ENCODE assay signal across 22 cellular contexts in the genomic region with DNA sequence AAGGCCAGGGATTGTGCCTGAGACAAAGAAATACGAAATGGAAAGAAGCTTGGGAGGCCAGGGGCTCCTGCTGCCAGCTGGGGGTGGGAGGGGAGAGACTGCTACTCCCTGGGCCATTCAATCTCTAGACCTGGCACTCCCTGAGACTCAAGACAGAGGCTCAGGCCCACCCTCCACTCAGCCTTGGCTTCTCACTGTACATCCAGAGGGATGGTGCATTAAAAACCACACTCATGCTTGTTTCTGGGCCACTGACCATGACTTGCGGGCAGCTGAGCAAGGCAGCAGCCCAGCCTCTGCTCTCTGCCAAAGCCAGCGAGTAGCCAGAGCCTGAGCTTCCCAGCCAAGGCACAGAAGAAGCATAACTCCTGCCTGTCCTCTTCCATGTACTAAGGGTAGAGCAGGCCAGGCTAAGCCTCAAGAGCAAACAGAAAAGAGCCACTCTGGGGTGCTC. TPM values are rescaled to one million over a fixed set of nuclear protein-coding genes. Genes with fewer than 3 reads are reported as not detected.
DNase-seq lines count a peak whose midpoint lies in the region; ATAC-seq and TF ChIP-seq lines count a peak whose summit lies in the region.
"Had no signal": no experiment of that assay in that cellular context is flagged by ENCODE, and none has a peak within 500 bp of the region (broad histone marks: within the 10 kb centered on the region; RNA-seq: fewer than 3 reads in every experiment).

No MANE protein-coding gene starts in this region.

- peak overlapping the region; percentile 9 to 84 (median 54) for H3K27ac ChIP-seq in upper lobe of left lung
- H3K27ac ChIP-seq: RWPE1 had no signal

- peaks cover 48 to 58% of the 10 kb centered on the region in 2 donors for H3K4me1 Mint-ChIP-seq in natural killer cell treated with Interleukin-12 subunit alpha and Interleukin-12 subunit beta and Interleukin-15 and Interleukin-18, amount 100 ng/mL, for 72 hours (ENCODE audit: low read depth in 2 of 2)

- TF ChIP-seq EP300 in upper lobe of left lung (IDR thresholded peaks at IDR 0.05) = no peak

- peaks cover 0 to 6% (median 0%) of the 10 kb centered on the region in 4 donors for H3K36me3 ChIP-seq in upper lobe of left lung

- H3K4me3 Mint-ChIP-seq in natural killer cell treated with Interleukin-12 subunit alpha and Interleukin-12 subunit beta and Interleukin-15 and Interleukin-18, amount 100 ng/mL, for 72 hours = no peak overlapping the region
- H3K4me3 Mint-ChIP-seq: activated CD4-positive, alpha-beta T cell treated with anti-CD3 and anti-CD28 coated beads, Interleukin-2, amount 10 ng/mL, durations not matched to agents 24 days and 14 days; H9; immature natural killer cell; stimulated activated naive CD8-positive, alpha-beta T cell treated with anti-CD3 and anti-CD28 coated beads, Interleukin-15, Interleukin-2, amounts not matched to agents 100 ng/mL and 50 ng/mL, for 24 hours had no signal

- H3K9me3 ChIP-seq in upper lobe of left lung = no peaks in the 10 kb centered on the region
- H3K9me3 ChIP-seq: A549 had no signal

- H3K36me3 Mint-ChIP-seq in natural killer cell treated with Interleukin-12 subunit alpha and Interleukin-12 subunit beta and Interleukin-15 and Interleukin-18, amount 100 ng/mL, for 72 hours = no peaks in the 10 kb centered on the region

- no peaks in the 10 kb centered on the region for H3K27me3 ChIP-seq in upper lobe of left lung

- 78 to 89% methylated on average over 2 to 3 of the region's 3 CpGs for WGBS in upper lobe of left lung, 2 donors

- DNase-seq in Right ventricle myocardium inferior (ENCODE audit: missing footprints) = no peak
- no peak for DNase-seq in Right ventricle myocardium superior
- peak; percentile 75 for DNase-seq in globus pallidus (ENCODE audit: low spot score)
- DNase-seq in natural killer cell treated with Interleukin-12 subunit alpha and Interleukin-12 subunit beta and Interleukin-15 and Interleukin-18, amount 100 ng/mL, for 72 hours (ENCODE audit: low spot score) = peak; percentile 1
- no peak for DNase-seq in upper lobe of left lung
- DNase-seq in HK-2 (ENCODE audit: unreplicated experiment) = no peak
- DNase-seq: activated CD4-positive, alpha-beta T cell treated with anti-CD3 and anti-CD28 coated beads, Interleukin-2, amount 10 ng/mL, durations not matched to agents 24 days and 14 days; activated T-cell treated with anti-CD3 and anti-CD28 coated beads, Interleukin-2, amount 50 U/mL, for 48 hours; amniotic stem cell; COR-L47; effector memory CD4-positive, alpha-beta T cell; foreskin fibroblast; H9; immature natural killer cell; NCI-H1694; NCI-H526 had no signal

- no peaks in the 10 kb centered on the region for H3K9me3 Mint-ChIP-seq in natural killer cell treated with Interleukin-12 subunit alpha and Interleukin-12 subunit beta and Interleukin-15 and Interleukin-18, amount 100 ng/mL, for 72 hours
- H3K9me3 Mint-ChIP-seq: activated CD4-positive, alpha-beta T cell treated with anti-CD3 and anti-CD28 coated beads, Interleukin-2, amount 10 ng/mL, durations not matched to agents 24 days and 14 days; H9; immature natural killer cell; stimulated activated naive CD8-positive, alpha-beta T cell treated with anti-CD3 and anti-CD28 coated beads, Interleukin-15, Interleukin-2, amounts not matched to agents 100 ng/mL and 50 ng/mL, for 24 hours had no signal

- no peak for TF ChIP-seq POLR2A in upper lobe of left lung (IDR thresholded peaks at IDR 0.05)

- no peaks in the 10 kb centered on the region for H3K27me3 Mint-ChIP-seq in natural killer cell treated with Interleukin-12 subunit alpha and Interleukin-12 subunit beta and Interleukin-15 and Interleukin-18, amount 100 ng/mL, for 72 hours
- H3K27me3 Mint-ChIP-seq: activated CD4-positive, alpha-beta T cell treated with anti-CD3 and anti-CD28 coated beads, Interleukin-2, amount 10 ng/mL, durations not matched to agents 24 days and 14 days; stimulated activated naive CD8-positive, alpha-beta T cell treated with anti-CD3 and anti-CD28 coated beads, Interleukin-15, Interleukin-2, amounts not matched to agents 100 ng/mL and 50 ng/mL, for 24 hours had no signal

- H3K27ac Mint-ChIP-seq in natural killer cell treated with Interleukin-12 subunit alpha and Interleukin-12 subunit beta and Interleukin-15 and Interleukin-18, amount 100 ng/mL, for 72 hours = no peak overlapping the region
- H3K27ac Mint-ChIP-seq: H9 had no signal

- no peak overlapping the region for H3K4me3 ChIP-seq in upper lobe of left lung
- H3K4me3 ChIP-seq: A549, K562 had no signal

- intact Hi-C loops in Right ventricle myocardium inferior (cut with DNase I) = loop anchor here (5.0 kb wide), 1 partner anchor 38 kb away; no protein-coding TSS in a partner anchor
- intact Hi-C loops in Right ventricle myocardium superior (cut with DNase I) = loop anchor here (10.0 kb wide), 1 partner anchor 65 kb away; no protein-coding TSS in a partner anchor

- TF ChIP-seq CTCF in upper lobe of left lung (IDR thresholded peaks at IDR 0.05) = no peak

- peaks cover 40 to 68% (median 48%) of the 10 kb centered on the region in 4 donors for H3K4me1 ChIP-seq in upper lobe of left lung

- peak; percentile 38 for ATAC-seq in Right ventricle myocardium inferior
- no peak for ATAC-seq in Right ventricle myocardium superior (ENCODE audit: poor library complexity)
- ATAC-seq in natural killer cell treated with Interleukin-12 subunit alpha and Interleukin-12 subunit beta and Interleukin-15 and Interleukin-18, amount 100 ng/mL, for 72 hours = no peak
- no peak for ATAC-seq in upper lobe of left lung (ENCODE audit: low FRiP score in 2 of 2)
- no peak for ATAC-seq in GM19023 (IDR thresholded peaks at IDR 0.05; ENCODE audit: unreplicated experiment)
- no peak for ATAC-seq in GM18907 (IDR thresholded peaks at IDR 0.05; ENCODE audit: unreplicated experiment)
- ATAC-seq: A549, K562 had no signal

RNA-seq across cellular contexts. Expression of a gene that starts 41.5 kb away (rescaled TPM):
- 19.6 TPM for total RNA-seq in Right ventricle myocardium inferior
- total RNA-seq in Right ventricle myocardium superior = 17.0 TPM
- total RNA-seq in natural killer cell treated with Interleukin-12 subunit alpha and Interleukin-12 subunit beta and Interleukin-15 and Interleukin-18, amount 100 ng/mL, for 72 hours = 1 to 10 TPM; 2.0 to 3.1 TPM
- total RNA-seq in upper lobe of left lung = 10 to 100 TPM; 17.5 to 56.6 (median 29.4) TPM

Comparison
In these comparisons a context has a peak if more than half of its experiments do, and no peak if none do; other contexts are left out.
1. DNase-seq: peak in globus pallidus (single experiment) and natural killer cell treated with Interleukin-12 subunit alpha and Interleukin-12 subunit beta and Interleukin-15 and Interleukin-18, amount 100 ng/mL, for 72 hours (single experiment); none in Right ventricle myocardium inferior (single experiment), Right ventricle myocardium superior (single experiment), upper lobe of left lung (0 of 2) and HK-2 (single experiment).